25 cellular contexts compared by ENCODE assay signal in the genomic region with DNA sequence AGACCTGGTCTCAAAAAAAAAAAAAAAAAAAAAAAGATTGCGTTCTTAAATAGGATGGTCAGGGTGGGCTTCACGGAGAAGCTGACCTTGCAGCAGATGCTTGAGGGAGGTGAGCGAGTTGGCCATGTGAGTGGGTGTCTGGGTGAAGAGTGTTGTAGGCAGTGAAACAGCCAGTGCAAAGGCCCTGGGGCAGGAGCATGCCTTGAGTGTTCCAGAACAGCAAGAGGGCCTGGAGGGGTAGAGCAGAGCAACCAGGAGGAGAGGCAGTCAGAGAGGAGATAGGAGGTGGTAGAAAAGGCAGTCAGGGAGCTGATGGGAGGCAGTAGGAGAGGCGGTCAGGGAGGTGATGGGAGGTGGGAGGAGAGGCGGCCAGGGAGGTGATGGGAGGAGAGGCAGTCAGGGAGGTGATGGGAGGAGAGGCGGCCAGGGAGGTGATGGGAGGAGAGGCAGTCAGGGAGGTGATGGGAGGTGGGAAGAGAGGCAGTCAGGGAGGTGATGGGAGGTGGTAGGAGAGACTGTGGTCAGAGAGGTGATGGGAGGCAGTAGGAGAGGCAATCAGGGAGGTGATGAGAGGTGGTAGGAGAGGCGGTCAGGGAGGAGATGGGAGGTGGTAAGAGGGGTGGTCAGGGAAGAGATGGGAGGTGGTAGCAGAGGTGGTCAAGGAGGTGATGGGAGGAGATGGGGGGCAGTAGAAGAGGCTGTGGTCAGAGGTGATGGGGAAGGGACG. TPM values are rescaled to one million over a fixed set of nuclear protein-coding genes. Genes with fewer than 3 reads are reported as not detected.
DNase-seq lines count a peak whose midpoint lies in the region; ATAC-seq and TF ChIP-seq lines count a peak whose summit lies in the region.
"Had no signal": no experiment of that assay in that cellular context is flagged by ENCODE, and none has a peak within 500 bp of the region (broad histone marks: within the 10 kb centered on the region; RNA-seq: fewer than 3 reads in every experiment).

No MANE protein-coding gene starts in this region.

- TF ChIP-seq CTCF in WTC11 (IDR thresholded peaks at IDR 0.05) (no peak), endodermal cell (conservative IDR thresholded peaks at IDR 0.05) (no peak), right lobe of liver (IDR thresholded peaks at IDR 0.05) (no peak)

- H3K4me1 ChIP-seq in endodermal cell (ENCODE audit: control insufficient read depth, insufficient read depth, low read length) (no peaks in the 10 kb centered on the region), right lobe of liver (no peaks in the 10 kb centered on the region)

- H3K36me3 Mint-ChIP-seq in activated naive CD4-positive, alpha-beta T cell treated with anti-CD3 and anti-CD28 coated beads, Interleukin-2, amount 10 ng/mL, durations not matched to agents 7 days and 5 days = no peaks in the 10 kb centered on the region
- no peaks in the 10 kb centered on the region for H3K36me3 Mint-ChIP-seq in WTC11
- H3K36me3 Mint-ChIP-seq in endodermal cell (ENCODE audit: low read depth) = no peaks in the 10 kb centered on the region
- H3K36me3 Mint-ChIP-seq: CD4-positive, CD25-positive, alpha-beta regulatory T cell; CD8-positive, alpha-beta memory T cell had no signal

- DNase-seq in activated naive CD4-positive, alpha-beta T cell treated with anti-CD3 and anti-CD28 coated beads, Interleukin-2, amount 10 ng/mL, durations not matched to agents 7 days and 5 days = no peak
- no peak for DNase-seq in activated naive CD4-positive, alpha-beta T cell treated with anti-CD3 and anti-CD28 coated beads, Interleukin-2, amount 50 U/mL, for 16 hours
- DNase-seq in WTC11 (ENCODE audit: low spot score) (no peak), endodermal cell (peak; percentile 35), RKO (ENCODE audit: low spot score) (no peak), posterior cingulate gyrus (no peak), right lobe of liver (no peak)
- DNase-seq: CD4-positive, CD25-positive, alpha-beta regulatory T cell; CD8-positive, alpha-beta memory T cell; COR-L47; DMS 273 treated with DMSO at 0.1 percent for 48 hours; DMS53; DND-41; EL; HCEC 1CT; HFFc6; KG1 had no signal

- peaks cover 6% of the 10 kb centered on the region for H3K27me3 Mint-ChIP-seq in activated naive CD4-positive, alpha-beta T cell treated with anti-CD3 and anti-CD28 coated beads, Interleukin-2, amount 10 ng/mL, durations not matched to agents 7 days and 5 days
- H3K27me3 Mint-ChIP-seq in WTC11 (ENCODE audit: low read depth) (peaks cover 3% of the 10 kb centered on the region; the same call in 1 of the 2 replicates), endodermal cell (ENCODE audit: insufficient read depth) (peaks cover 6% of the 10 kb centered on the region)

- intact Hi-C loops in posterior cingulate gyrus (cut with DNase I) = no loop called here
- intact Hi-C loops in right lobe of liver (cut with DNase I) = no loop called here

- POLR2A ChIA-PET in WTC11 (lab: Charles Lee) = no interaction called here

- CTCF ChIA-PET in activated naive CD4-positive, alpha-beta T cell treated with anti-CD3 and anti-CD28 coated beads, Interleukin-2, amount 10 ng/mL, durations not matched to agents 7 days and 5 days (lab: Charles Lee) = interaction anchor here (0.6 kb wide), 1 partner anchor 69 kb away, joined by 4 read pairs; no protein-coding TSS in a partner anchor
- CTCF ChIA-PET in WTC11 (lab: Charles Lee) = interaction anchor here (0.7 to 2.2 kb wide), 2 partner anchors 15 to 115 kb away, joined by 4 to 8 read pairs; no protein-coding TSS in a partner anchor

- no peaks in the 10 kb centered on the region for H3K9me3 Mint-ChIP-seq in activated naive CD4-positive, alpha-beta T cell treated with anti-CD3 and anti-CD28 coated beads, Interleukin-2, amount 10 ng/mL, durations not matched to agents 7 days and 5 days
- H3K9me3 Mint-ChIP-seq in WTC11 = no peaks in the 10 kb centered on the region
- H3K9me3 Mint-ChIP-seq in endodermal cell = no peaks in the 10 kb centered on the region
- H3K9me3 Mint-ChIP-seq: CD4-positive, CD25-positive, alpha-beta regulatory T cell; CD8-positive, alpha-beta memory T cell; HFFc6 had no signal

- no peak for TF ChIP-seq POLR2A in right lobe of liver (IDR thresholded peaks at IDR 0.05)

- H3K36me3 ChIP-seq in endodermal cell (ENCODE audit: control insufficient read depth, insufficient read depth, low read length) (no peaks in the 10 kb centered on the region), right lobe of liver (no peaks in the 10 kb centered on the region)
- H3K36me3 ChIP-seq: BLaER1 treated with 17β-estradiol and CSF1 and Interleukin-3, amounts not matched to agents 10 nM and 100 nM had no signal

- no peak overlapping the region for H3K9ac ChIP-seq in endodermal cell (ENCODE audit: extremely low read depth, low read length, poor library complexity, severe bottlenecking)

- H3K4me3 ChIP-seq in endodermal cell (ENCODE audit: low read length) = no peak overlapping the region
- no peak overlapping the region for H3K4me3 ChIP-seq in right lobe of liver
- H3K4me3 ChIP-seq: A549; BLaER1 treated with 17β-estradiol and CSF1 and Interleukin-3, amounts not matched to agents 10 nM and 100 nM; GM12878 had no signal

- ATAC-seq in WTC11 (no peak), right lobe of liver (no peak)
- ATAC-seq: A549, GM12878, HepG2 had no signal

- 90 to 96% methylated on average over 5 to 8 of the region's 8 CpGs for whole genome bisulfite sequencing in endodermal cell (ENCODE audit: insufficient coverage in 1 of 2, insufficient read length in 1 of 2), 2 experiments
- 76% methylated on average over 6 of the region's 8 CpGs for WGBS in right lobe of liver (ENCODE audit: insufficient coverage, low coverage, low lambda C conversion rate, missing lambda C conversion rate)

- H3K27me3 ChIP-seq in endodermal cell (ENCODE audit: control insufficient read depth, insufficient read depth, low read length, poor library complexity, severe bottlenecking) (no peaks in the 10 kb centered on the region), right lobe of liver (no peaks in the 10 kb centered on the region)
- H3K27me3 ChIP-seq: BLaER1 treated with 17β-estradiol and CSF1 and Interleukin-3, amounts not matched to agents 10 nM and 100 nM had no signal

- H3K27ac ChIP-seq in endodermal cell (ENCODE audit: low read depth, low read length) (no peak overlapping the region), right lobe of liver (no peak overlapping the region)
- H3K27ac ChIP-seq: 22Rv1; A549; BLaER1 treated with 17β-estradiol and CSF1 and Interleukin-3, amounts not matched to agents 10 nM and 100 nM had no signal

- no peak overlapping the region for H3K4me3 Mint-ChIP-seq in activated naive CD4-positive, alpha-beta T cell treated with anti-CD3 and anti-CD28 coated beads, Interleukin-2, amount 10 ng/mL, durations not matched to agents 7 days and 5 days
- no peak overlapping the region for H3K4me3 Mint-ChIP-seq in WTC11
- no peak overlapping the region for H3K4me3 Mint-ChIP-seq in endodermal cell
- H3K4me3 Mint-ChIP-seq: CD8-positive, alpha-beta memory T cell; HFFc6; IgD-negative memory B cell had no signal

- H3K9me3 ChIP-seq in endodermal cell (ENCODE audit: control insufficient read depth, low read length) (no peaks in the 10 kb centered on the region), right lobe of liver (no peaks in the 10 kb centered on the region)
- H3K9me3 ChIP-seq: A549; BLaER1 treated with 17β-estradiol and CSF1 and Interleukin-3, amounts not matched to agents 10 nM and 100 nM had no signal

- peaks cover 20% of the 10 kb centered on the region for H3K4me1 Mint-ChIP-seq in activated naive CD4-positive, alpha-beta T cell treated with anti-CD3 and anti-CD28 coated beads, Interleukin-2, amount 10 ng/mL, durations not matched to agents 7 days and 5 days
- peaks cover 10% of the 10 kb centered on the region for H3K4me1 Mint-ChIP-seq in WTC11
- no peaks in the 10 kb centered on the region for H3K4me1 Mint-ChIP-seq in endodermal cell

- H3K27ac Mint-ChIP-seq in activated naive CD4-positive, alpha-beta T cell treated with anti-CD3 and anti-CD28 coated beads, Interleukin-2, amount 10 ng/mL, durations not matched to agents 7 days and 5 days = peak overlapping the region; percentile 60
- no peak overlapping the region for H3K27ac Mint-ChIP-seq in WTC11
- H3K27ac Mint-ChIP-seq in endodermal cell = no peak overlapping the region
- H3K27ac Mint-ChIP-seq: CD4-positive, CD25-positive, alpha-beta regulatory T cell; HFFc6 had no signal

TF ChIP-seq in WTC11, 78 proteins besides CTCF, POLR2A, EP300 and RAD21:
- 0 out of 2 replicates have a peak, but pooled peaks have one; percentile 21 for TF ChIP-seq GTF2I (CRISPR knock-in tag; conservative IDR thresholded peaks at IDR 0.05)
- TF ChIP-seq, protein P1, sequence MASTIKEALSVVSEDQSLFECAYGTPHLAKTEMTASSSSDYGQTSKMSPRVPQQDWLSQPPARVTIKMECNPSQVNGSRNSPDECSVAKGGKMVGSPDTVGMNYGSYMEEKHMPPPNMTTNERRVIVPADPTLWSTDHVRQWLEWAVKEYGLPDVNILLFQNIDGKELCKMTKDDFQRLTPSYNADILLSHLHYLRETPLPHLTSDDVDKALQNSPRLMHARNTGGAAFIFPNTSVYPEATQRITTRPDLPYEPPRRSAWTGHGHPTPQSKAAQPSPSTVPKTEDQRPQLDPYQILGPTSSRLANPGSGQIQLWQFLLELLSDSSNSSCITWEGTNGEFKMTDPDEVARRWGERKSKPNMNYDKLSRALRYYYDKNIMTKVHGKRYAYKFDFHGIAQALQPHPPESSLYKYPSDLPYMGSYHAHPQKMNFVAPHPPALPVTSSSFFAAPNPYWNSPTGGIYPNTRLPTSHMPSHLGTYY (CRISPR knock-in tag; IDR thresholded peaks at IDR 0.05) = no peak

RNA-seq across cellular contexts. Expression of a gene that starts 20.2 kb away (rescaled TPM):
- total RNA-seq in WTC11 (2021) = not detected in 3 replicates
- not detected for total RNA-seq in endodermal cell
- not detected for polyA plus RNA-seq in endodermal cell (2013, experiment 1 of 2)
- polyA plus RNA-seq in endodermal cell (2013, experiment 2 of 2) = not detected
- not detected for total RNA-seq in right lobe of liver
- total RNA-seq: CD4-positive, CD25-positive, alpha-beta regulatory T cell; CD8-positive, alpha-beta memory T cell; G401; GM12878; H4; HepG2; HFFc6 had no signal
- polyA plus RNA-seq: A549; CD8-positive, alpha-beta memory T cell; GM12878; HepG2; IgD-negative memory B cell had no signal

RNA-seq across cellular contexts. Expression of a gene that starts 43.8 kb away (rescaled TPM):
- total RNA-seq in WTC11 (2021) (0.26 to 0.39 TPM (median 0.27 TPM) in 3 replicates), endodermal cell (not detected), right lobe of liver (1 to 10 TPM in 4 of 6 experiments, under 1 TPM in 2; 0.12 to 4.7 (median 1.4) TPM)
- not detected for polyA plus RNA-seq in endodermal cell (2013, experiment 1 of 2)
- polyA plus RNA-seq in endodermal cell (2013, experiment 2 of 2) = not detected
- total RNA-seq: G401, HFFc6 had no signal
- polyA plus RNA-seq: A549 had no signal
